In the genomic region with DNA sequence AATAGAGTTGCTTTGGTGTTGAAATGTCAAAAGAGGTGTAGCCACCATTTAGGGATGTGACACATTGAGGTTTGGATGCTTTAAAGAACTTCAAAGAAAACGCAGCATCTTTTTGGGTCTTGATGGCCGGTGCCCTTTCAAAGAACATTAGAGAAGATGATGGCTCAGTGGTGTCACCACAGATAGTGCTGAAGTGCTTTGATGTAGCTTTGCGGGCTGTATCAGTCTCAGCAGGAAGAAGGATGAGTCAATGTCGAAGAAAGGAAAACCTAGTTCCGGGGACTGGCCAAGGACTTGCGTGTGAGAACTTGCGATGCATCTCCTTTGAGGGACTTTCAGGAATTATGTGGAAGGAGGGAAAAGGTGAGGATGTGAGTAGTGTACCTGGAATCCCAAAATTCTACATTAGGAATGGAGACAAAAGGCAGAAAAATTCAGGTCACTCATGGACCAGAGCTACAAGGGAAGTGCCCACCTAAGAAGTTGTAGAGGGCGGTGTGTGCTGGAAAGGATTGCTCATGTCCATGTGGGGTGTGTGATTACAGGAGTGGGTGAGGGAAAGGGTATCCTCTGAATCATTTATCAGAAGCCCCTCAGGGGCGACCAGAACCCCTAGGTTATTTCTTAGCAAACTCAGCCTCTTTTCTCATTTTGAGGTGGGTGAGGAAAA, we compare ENCODE assay signal across 9 cellular contexts. TPM values are rescaled to one million over a fixed set of nuclear protein-coding genes. Genes with fewer than 3 reads are reported as not detected.
DNase-seq lines count a peak whose midpoint lies in the region; ATAC-seq, FAIRE-seq and TF ChIP-seq lines count a peak whose summit lies in the region.
"Had no signal": no experiment of that assay in that cellular context is flagged by ENCODE, and none has a peak within 500 bp of the region (broad histone marks: within the 10 kb centered on the region; RNA-seq: fewer than 3 reads in every experiment).

No MANE protein-coding gene starts in this region.

- H3K4me2 ChIP-seq in HepG2 (ENCODE audit: low read depth, low read length), result no peak overlapping the region
- H3K4me2 ChIP-seq: KMS-11 had no signal

- BruUV-seq in HepG2 (replicated peaks; lab: Mats Ljungman, UMichigan), result no TSS peak

- TF ChIP-seq RAD21 in HepG2 (CRISPR knock-in tag; IDR thresholded peaks at IDR 0.05), result no peak

- H3K36me3 ChIP-seq in HepG2 (replicated peaks in 1 of 2; ENCODE audit: control insufficient read depth in 1 of 2, insufficient read depth in 2 of 2, low read length in 2 of 2), result no peaks in the 10 kb centered on the region
- no peaks in the 10 kb centered on the region for H3K36me3 ChIP-seq in ovary

- H3K27ac ChIP-seq in HepG2 (ENCODE audit: extremely low read length, insufficient read depth, low read length), result no peak overlapping the region
- no peak overlapping the region for H3K27ac ChIP-seq in ovary
- H3K27ac ChIP-seq: KMS-11 had no signal

- POLR2A ChIA-PET in HepG2 (lab: Yijun Ruan, JAX), result no interaction called here

- CTCF ChIA-PET in HepG2 (lab: Yijun Ruan, JAX; ENCODE audit: low intra/inter-chr PET ratio, low total read pairs), result no interaction called here

- no peak for TF ChIP-seq CTCF in HepG2 (CRISPR knock-in tag; IDR thresholded peaks at IDR 0.05)
- no peak for TF ChIP-seq CTCF in ovary (IDR thresholded peaks at IDR 0.05)

- WGBS in HepG2 (ENCODE audit: low lambda C conversion rate), result 30% methylated on average over 9 of the region's 9 CpGs
- 77 to 81% (median 78%) methylated on average over 9 of the region's 9 CpGs for WGBS in ovary, 3 donors

- peak; percentile 71 to 73 for DNase-seq in activated CD4-positive, alpha-beta T cell treated with anti-CD3 and anti-CD28 coated beads for 4 hours
- DNase-seq in HepG2 (ENCODE audit: low spot score) (no peak), erythroblast (lab: John Stamatoyannopoulos, UW) (no peak), frontal cortex (ENCODE audit: low spot score in 2 of 2) (no peak), NCI-H748 treated with DMSO at 0.1 percent for 48 hours (lab: John Stamatoyannopoulos, UW) (no peak), ovary (no peak)

- TF ChIP-seq EP300 in HepG2 (IDR thresholded peaks at IDR 0.05; ENCODE audit: low read depth in 2 of 2, low read length in 2 of 2) (no peak), HepG2 (CRISPR knock-in tag; IDR thresholded peaks at IDR 0.05; ENCODE audit: borderline replicate concordance) (no peak), ovary (IDR thresholded peaks at IDR 0.05) (no peak)

- intact Hi-C loops in HepG2 (cut with micrococcal nuclease; ENCODE audit: unreplicated experiment), result no loop called here
- intact Hi-C loops in ovary (cut with DNase I), result no loop called here

- in situ Hi-C loops in HepG2 (cut with HindIII; ENCODE audit: extremely low pct_ligation_motif_present, low pct_unique_long_range_greater_than_20kb), result no loop called here

- no peaks in the 10 kb centered on the region for H3K79me2 ChIP-seq in HepG2 (ENCODE audit: insufficient read depth, low read length)

- H4K20me1 ChIP-seq in HepG2 (ENCODE audit: insufficient read depth, low read length), result no peaks in the 10 kb centered on the region

- peaks cover 4% of the 10 kb centered on the region for H3K4me1 ChIP-seq in HepG2 (ENCODE audit: insufficient read depth, low read length)
- no peaks in the 10 kb centered on the region for H3K4me1 ChIP-seq in ovary (ENCODE audit: insufficient read depth)

- H3K9ac ChIP-seq in HepG2 (ENCODE audit: insufficient read depth, low read depth, low read length), result no peak overlapping the region
- H3K9ac ChIP-seq: KMS-11 had no signal

- no peak for FAIRE-seq in HepG2 (lab: Jason Lieb, UNC)
- FAIRE-seq in frontal cortex (lab: Jason Lieb, UNC), result no peak

- H2AFZ ChIP-seq in HepG2 (ENCODE audit: low read length), result no peak overlapping the region

- peaks cover 0 to 14% of the 10 kb centered on the region in 2 experiments; a peak in 4 of 5 replicates for H3K27me3 ChIP-seq in HepG2 (ENCODE audit: control insufficient read depth in 1 of 2, insufficient read depth in 2 of 2, low read length in 2 of 2)
- H3K27me3 ChIP-seq in ovary, result no peaks in the 10 kb centered on the region

- peak; percentile 54 for ATAC-seq in GM19324 (IDR thresholded peaks at IDR 0.05; ENCODE audit: low FRiP score, unreplicated experiment)
- peak; percentile 41 for ATAC-seq in HG03175 (IDR thresholded peaks at IDR 0.05; ENCODE audit: unreplicated experiment)
- no peak for ATAC-seq in HepG2

- H3K4me3 ChIP-seq in HepG2 (replicated peaks in 1 of 3; ENCODE audit: insufficient read depth in 1 of 3, low read depth in 2 of 3, low read length in 3 of 3), result no peak overlapping the region
- no peak overlapping the region for H3K4me3 ChIP-seq in ovary

- no peaks in the 10 kb centered on the region for H3K9me3 ChIP-seq in HepG2 (ENCODE audit: low read length)
- H3K9me3 ChIP-seq in ovary, result no peaks in the 10 kb centered on the region

- TF ChIP-seq POLR2A in HepG2 (IDR thresholded peaks at IDR 0.05; ENCODE audit: insufficient read depth in 1 of 2, low read depth in 2 of 2, low read length in 2 of 2), result no peak
- no peak for TF ChIP-seq POLR2A in erythroblast (IDR thresholded peaks at IDR 0.05; ENCODE audit: low read length)
- no peak for TF ChIP-seq POLR2A in ovary (IDR thresholded peaks at IDR 0.05)

TF ChIP-seq in HepG2, 621 proteins besides CTCF, POLR2A, EP300 and RAD21:
- TF ChIP-seq SMARCC2 (IDR thresholded peaks at IDR 0.05) (no peak), JDP2 (CRISPR knock-in tag; IDR thresholded peaks at IDR 0.05; ENCODE audit: borderline replicate concordance) (no peak), ZNF337 (CRISPR knock-in tag; IDR thresholded peaks at IDR 0.05; ENCODE audit: borderline replicate concordance, low read depth) (no peak), ZNF282 (IDR thresholded peaks at IDR 0.05; ENCODE audit: partially characterized antibody) (no peak), IKZF4 (CRISPR knock-in tag; IDR thresholded peaks at IDR 0.05; ENCODE audit: borderline replicate concordance, low read depth, not compliant biosample characterization) (no peak), TRIM24 (CRISPR knock-in tag; IDR thresholded peaks at IDR 0.05) (0 out of 2 replicates have a peak, but pooled peaks have one; percentile 13), NPAS2 (CRISPR knock-in tag; IDR thresholded peaks at IDR 0.05; ENCODE audit: borderline replicate concordance) (no peak)
- TF ChIP-seq, protein P1, sequence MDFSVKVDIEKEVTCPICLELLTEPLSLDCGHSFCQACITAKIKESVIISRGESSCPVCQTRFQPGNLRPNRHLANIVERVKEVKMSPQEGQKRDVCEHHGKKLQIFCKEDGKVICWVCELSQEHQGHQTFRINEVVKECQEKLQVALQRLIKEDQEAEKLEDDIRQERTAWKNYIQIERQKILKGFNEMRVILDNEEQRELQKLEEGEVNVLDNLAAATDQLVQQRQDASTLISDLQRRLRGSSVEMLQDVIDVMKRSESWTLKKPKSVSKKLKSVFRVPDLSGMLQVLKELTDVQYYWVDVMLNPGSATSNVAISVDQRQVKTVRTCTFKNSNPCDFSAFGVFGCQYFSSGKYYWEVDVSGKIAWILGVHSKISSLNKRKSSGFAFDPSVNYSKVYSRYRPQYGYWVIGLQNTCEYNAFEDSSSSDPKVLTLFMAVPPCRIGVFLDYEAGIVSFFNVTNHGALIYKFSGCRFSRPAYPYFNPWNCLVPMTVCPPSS (IDR thresholded peaks at IDR 0.05), result 0 out of 2 replicates have a peak, but pooled peaks have one; percentile 41

RNA-seq across cellular contexts. Expression of gene GZMB, which starts 39.7 kb away (rescaled TPM):
- total RNA-seq in HepG2 (2016; rRNA removed; fragmentation: Illumina TruSeq; extraction: Trizol) (not detected in 2 replicates), frontal cortex (not detected), ovary (1 to 10 TPM in 3 of 7 donors, under 1 TPM in 1, not detected in 3; 0.25 to 2.6 (median 1.7) TPM)
- total RNA-seq in HepG2 (2016; cell fraction: cytosol; rRNA removed; fragmentation: Illumina TruSeq; extraction: Trizol; ENCODE audit: low read depth), result not detected in 2 replicates
- total RNA-seq in HepG2 (2016; cell fraction: insoluble cytoplasmic fraction; rRNA removed; fragmentation: Illumina TruSeq; extraction: Trizol), result not detected in 2 replicates
- total RNA-seq in HepG2 (2016; cell fraction: membrane; rRNA removed; fragmentation: Illumina TruSeq; extraction: Trizol), result not detected in 2 replicates
- not detected in 2 replicates for total RNA-seq in HepG2 (2016; cell fraction: nucleus; rRNA removed; fragmentation: Illumina TruSeq; extraction: Trizol)
- polyA plus RNA-seq in HepG2 (2011; rRNA removed) (0.10 and 0.12 TPM in 2 replicates), ovary (1 to 10 TPM in 1 of 2 donors, under 1 TPM in 1; 0.45 to 4.0 TPM)
- polyA plus RNA-seq in HepG2 (2011; cell fraction: cytosol; rRNA removed), result 0.07 and 0.13 TPM in 2 replicates
- polyA plus RNA-seq in HepG2 (2011; cell fraction: nucleus; rRNA removed), result not detected in 2 replicates
- not detected in 2 replicates for polyA plus RNA-seq in HepG2 (2012)
- polyA plus RNA-seq in HepG2 (2016; cell fraction: cytosol; fragmentation: Illumina TruSeq; extraction: Trizol; ENCODE audit: low read depth), result not detected in 2 replicates
- not detected in 2 replicates for polyA plus RNA-seq in HepG2 (2016; cell fraction: insoluble cytoplasmic fraction; fragmentation: Illumina TruSeq; extraction: Trizol; ENCODE audit: low read depth)
- not detected in 2 replicates for polyA plus RNA-seq in HepG2 (2016; cell fraction: membrane; fragmentation: Illumina TruSeq; extraction: Trizol; ENCODE audit: low read depth)
- polyA plus RNA-seq in HepG2 (2016; cell fraction: nucleus; fragmentation: Illumina TruSeq; extraction: Trizol; ENCODE audit: insufficient read depth, low read depth), result not detected in 2 replicates
- polyA minus RNA-seq in HepG2 (2011; rRNA and poly(A)+ RNA removed; ENCODE audit: low replicate concordance), result not detected in 2 replicates
- not detected in 2 replicates for polyA minus RNA-seq in HepG2 (2011; cell fraction: cytosol; rRNA and poly(A)+ RNA removed)
- not detected in 2 replicates for polyA minus RNA-seq in HepG2 (2011; cell fraction: nucleus; rRNA and poly(A)+ RNA removed)

Comparison
In these comparisons a context has a peak if more than half of its experiments do, and no peak if none do; other contexts are left out.
1. DNase-seq: peak in activated CD4-positive, alpha-beta T cell treated with anti-CD3 and anti-CD28 coated beads for 4 hours (2 of 2); none in HepG2 (single experiment), erythroblast (0 of 2), frontal cortex (0 of 2), NCI-H748 treated with DMSO at 0.1 percent for 48 hours (single experiment) and ovary (0 of 5).